Comparison of ENCODE assay signal across 23 cellular contexts in genomic region chr7:83119496-83119895, GRCh38. TPM values are rescaled to one million over a fixed set of nuclear protein-coding genes. Genes with fewer than 3 reads are reported as not detected.
"Had no signal": no experiment of that assay in that cellular context is flagged by ENCODE, and none has a peak within 500 bp of the region (broad histone marks: within the 10 kb centered on the region; RNA-seq: fewer than 3 reads in every experiment).

No MANE protein-coding gene starts in this region.

- ATAC-seq: activated CD8-positive, alpha-beta T cell treated with anti-CD3 and anti-CD28 coated beads for 36 hours; activated T-cell treated with anti-CD3 and anti-CD28 coated beads, Interleukin-2, amount 50 U/mL, for 4 hours; gastrocnemius medialis; left lobe of liver; right cardiac atrium; stimulated activated naive CD8-positive, alpha-beta T cell treated with anti-CD3 and anti-CD28 coated beads, Interleukin-15, Interleukin-2, amounts not matched to agents 100 U/mL and 50 U/mL, for 24 hours; T-helper 17 cell had no signal

- H3K4me1 ChIP-seq: gastrocnemius medialis, prostate gland, suprapubic skin had no signal

- DNase-seq: activated CD4-positive, alpha-beta T cell treated with anti-CD3 and anti-CD28 coated beads for 48 hours; activated CD8-positive, alpha-beta T cell treated with anti-CD3 and anti-CD28 coated beads for 36 hours; activated effector memory CD4-positive, alpha-beta T cell treated with Interleukin-2 at 50 U/mL for 16 hours; activated T-cell treated with anti-CD3 and anti-CD28 coated beads, Interleukin-2, amount 50 U/mL, for 4 hours; amniotic stem cell; brain microvascular endothelial cell; dermis blood vessel endothelial cell; gastrocnemius medialis; heart left ventricle; immature natural killer cell; nephron progenitor cell; right cardiac atrium; small intestine; stimulated activated CD4-positive, alpha-beta T cell treated with anti-CD3 and anti-CD28 coated beads, Interleukin-4, amount 100 ng/mL, for 4 hours; stimulated activated naive CD8-positive, alpha-beta T cell treated with anti-CD3 and anti-CD28 coated beads, Interleukin-15, Interleukin-2, amounts not matched to agents 100 U/mL and 50 U/mL, for 24 hours; T-helper 17 cell had no signal

- H3K4me3 ChIP-seq: gastrocnemius medialis, heart left ventricle, prostate gland, suprapubic skin had no signal

- H3K27me3 ChIP-seq: brain microvascular endothelial cell, gastrocnemius medialis, heart left ventricle, suprapubic skin had no signal

- H3K36me3 ChIP-seq: brain microvascular endothelial cell, gastrocnemius medialis, heart left ventricle, prostate gland, suprapubic skin had no signal

- H3K4me3 Mint-ChIP-seq: activated CD8-positive, alpha-beta T cell treated with anti-CD3 and anti-CD28 coated beads for 36 hours; activated naive CD4-positive, alpha-beta T cell treated with anti-CD3 and anti-CD28 coated beads, Interleukin-2, amount 50 U/mL, for 24 hours; activated T-cell treated with anti-CD3 and anti-CD28 coated beads, Interleukin-2, amount 50 U/mL, for 4 hours; immature natural killer cell; memory B cell; nephron progenitor cell; T-helper 17 cell; type B pancreatic cell; WTC11 had no signal

- H3K27ac Mint-ChIP-seq: activated CD8-positive, alpha-beta T cell treated with anti-CD3 and anti-CD28 coated beads for 36 hours; activated naive CD4-positive, alpha-beta T cell treated with anti-CD3 and anti-CD28 coated beads, Interleukin-2, amount 50 U/mL, for 24 hours; immature natural killer cell; memory B cell; nephron progenitor cell; T-helper 17 cell; type B pancreatic cell had no signal

- H3K4me1 Mint-ChIP-seq: activated naive CD4-positive, alpha-beta T cell treated with anti-CD3 and anti-CD28 coated beads, Interleukin-2, amount 50 U/mL, for 24 hours; immature natural killer cell; memory B cell; nephron progenitor cell; T-helper 17 cell had no signal

- H3K27ac ChIP-seq: brain microvascular endothelial cell, gastrocnemius medialis, prostate gland, suprapubic skin had no signal

- H3K9me3 ChIP-seq: prostate gland had no signal

- H3K36me3 Mint-ChIP-seq: activated naive CD4-positive, alpha-beta T cell treated with anti-CD3 and anti-CD28 coated beads, Interleukin-2, amount 50 U/mL, for 24 hours; memory B cell had no signal

- H3K27me3 Mint-ChIP-seq: activated CD8-positive, alpha-beta T cell treated with anti-CD3 and anti-CD28 coated beads for 36 hours; activated naive CD4-positive, alpha-beta T cell treated with anti-CD3 and anti-CD28 coated beads, Interleukin-2, amount 50 U/mL, for 24 hours; memory B cell; T-helper 17 cell; type B pancreatic cell had no signal

RNA-seq across cellular contexts. Expression of gene PCLO, which starts 43.2 kb away (rescaled TPM):
- polyA plus RNA-seq: immature natural killer cell had no signal
